Comparison of ENCODE assay signal across 36 cellular contexts in genomic region chr10:86630079-86630478, GRCh38. TPM values are rescaled to one million over a fixed set of nuclear protein-coding genes. Genes with fewer than 3 reads are reported as not detected.
DNase-seq lines count a peak whose midpoint lies in the region; ATAC-seq and TF ChIP-seq lines count a peak whose summit lies in the region.
"Had no signal": no experiment of that assay in that cellular context is flagged by ENCODE, and none has a peak within 500 bp of the region (broad histone marks: within the 10 kb centered on the region; RNA-seq: fewer than 3 reads in every experiment).

No MANE protein-coding gene starts in this region.

- H3K4me3 ChIP-seq in right atrium auricular region: no peak overlapping the region
- H3K4me3 ChIP-seq in fibroblast of the aortic adventitia (ENCODE audit: low read depth, low read length): no peak overlapping the region
- H3K4me3 ChIP-seq in left lung: no peak overlapping the region
- H3K4me3 ChIP-seq in esophagus squamous epithelium: no peak overlapping the region
- H3K4me3 ChIP-seq: GM12878, GM23338, mucosa of descending colon, Peyer's patch, smooth muscle cell had no signal

- peaks cover 13% of the 10 kb centered on the region; the same call in 1 of the 2 replicates for H3K27me3 Mint-ChIP-seq in HFFc6 (ENCODE audit: insufficient read depth)

- H3K27me3 ChIP-seq in right atrium auricular region: no peaks in the 10 kb centered on the region
- peaks cover 15 to 56% of the 10 kb centered on the region in 2 donors for H3K27me3 ChIP-seq in left lung
- H3K27me3 ChIP-seq in esophagus squamous epithelium: peaks cover 0 to 56% (median 0%) of the 10 kb centered on the region in 4 donors
- H3K27me3 ChIP-seq: Peyer's patch had no signal

- H3K36me3 ChIP-seq in right atrium auricular region (no peaks in the 10 kb centered on the region), left lung (no peaks in the 10 kb centered on the region), esophagus squamous epithelium (no peaks in the 10 kb centered on the region)
- H3K36me3 ChIP-seq: Peyer's patch had no signal

- intact Hi-C loops in Right ventricle myocardium inferior (cut with DNase I): loop anchor here (5.0 kb wide), 1 partner anchor 228 kb away; no protein-coding TSS in a partner anchor
- intact Hi-C loops in left lung (cut with DNase I): no loop called here
- intact Hi-C loops in esophagus squamous epithelium (cut with DNase I): no loop called here

- peaks cover 13% of the 10 kb centered on the region for H3K4me1 Mint-ChIP-seq in HFFc6 (ENCODE audit: low read depth)
- H3K4me1 Mint-ChIP-seq: B cell had no signal

- no peak for TF ChIP-seq POLR2A in esophagus squamous epithelium (IDR thresholded peaks at IDR 0.05)

- H3K9me3 ChIP-seq in right atrium auricular region: no peaks in the 10 kb centered on the region
- H3K9me3 ChIP-seq in left lung: no peaks in the 10 kb centered on the region
- no peaks in the 10 kb centered on the region for H3K9me3 ChIP-seq in esophagus squamous epithelium
- H3K9me3 ChIP-seq: mucosa of descending colon, Peyer's patch had no signal

- H3K9me3 Mint-ChIP-seq in HFFc6: no peaks in the 10 kb centered on the region
- H3K9me3 Mint-ChIP-seq: activated CD4-positive, alpha-beta T cell treated with anti-CD3 and anti-CD28 coated beads, Interleukin-2, amount 10 ng/mL, durations not matched to agents 7 days and 5 days; activated naive CD8-positive, alpha-beta T cell treated with anti-CD3 and anti-CD28 coated beads, Interleukin-2, amount 10 ng/mL, durations not matched to agents 7 days and 5 days; activated T-cell treated with anti-CD3 and anti-CD28 coated beads, Interleukin-2, amount 50 U/mL, for 24 hours; CD4-positive, alpha-beta memory T cell; central memory CD8-positive, alpha-beta T cell; GM23338; nephron progenitor cell; T-cell; WTC11 had no signal

- no peak overlapping the region for H3K27ac Mint-ChIP-seq in HFFc6
- H3K27ac Mint-ChIP-seq: activated CD4-positive, alpha-beta T cell treated with anti-CD3 and anti-CD28 coated beads, Interleukin-2, amount 10 ng/mL, durations not matched to agents 7 days and 5 days; activated naive CD8-positive, alpha-beta T cell treated with anti-CD3 and anti-CD28 coated beads, Interleukin-2, amount 10 ng/mL, durations not matched to agents 7 days and 5 days; activated T-cell treated with anti-CD3 and anti-CD28 coated beads, Interleukin-2, amount 50 U/mL, for 24 hours; B cell; CD4-positive, alpha-beta memory T cell; GM23338; nephron progenitor cell; T-cell; WTC11 had no signal

- H3K4me1 ChIP-seq in right atrium auricular region: peaks cover 0 to 18% of the 10 kb centered on the region in 2 donors
- H3K4me1 ChIP-seq in left lung: no peaks in the 10 kb centered on the region
- H3K4me1 ChIP-seq in esophagus squamous epithelium: peaks cover 7 to 21% (median 9%) of the 10 kb centered on the region in 3 donors

- TF ChIP-seq CTCF in right atrium auricular region (IDR thresholded peaks at IDR 0.05): no peak
- no peak for TF ChIP-seq CTCF in fibroblast of the aortic adventitia (IDR thresholded peaks at IDR 0.05; ENCODE audit: insufficient read depth, low read length)
- TF ChIP-seq CTCF in left lung (IDR thresholded peaks at IDR 0.05): no peak
- no peak for TF ChIP-seq CTCF in HFFc6 (IDR thresholded peaks at IDR 0.05)
- no peak for TF ChIP-seq CTCF in esophagus squamous epithelium (IDR thresholded peaks at IDR 0.05)

- H3K4me3 Mint-ChIP-seq in HFFc6: no peak overlapping the region
- H3K4me3 Mint-ChIP-seq: activated CD4-positive, alpha-beta T cell treated with anti-CD3 and anti-CD28 coated beads, Interleukin-2, amount 10 ng/mL, durations not matched to agents 7 days and 5 days; activated naive CD8-positive, alpha-beta T cell treated with anti-CD3 and anti-CD28 coated beads, Interleukin-2, amount 10 ng/mL, durations not matched to agents 7 days and 5 days; activated T-cell treated with anti-CD3 and anti-CD28 coated beads, Interleukin-2, amount 50 U/mL, for 24 hours; B cell; CD4-positive, alpha-beta memory T cell; central memory CD8-positive, alpha-beta T cell; GM23338; nephron progenitor cell; T-cell; WTC11 had no signal

- no peaks in the 10 kb centered on the region; the same call in 1 of the 2 replicates for H3K36me3 Mint-ChIP-seq in HFFc6 (ENCODE audit: low read depth)
- H3K36me3 Mint-ChIP-seq: activated naive CD8-positive, alpha-beta T cell treated with anti-CD3 and anti-CD28 coated beads, Interleukin-2, amount 10 ng/mL, durations not matched to agents 7 days and 5 days; CD4-positive, alpha-beta memory T cell; T-cell; WTC11 had no signal

- WGBS in esophagus squamous epithelium, 2 donors: 9 to 22% methylated on average over 2 of the region's 2 CpGs

- ATAC-seq in Right ventricle myocardium inferior (peak; percentile 73), left lung (peak; percentile 65)
- ATAC-seq: GM12878, GM23338, mucosa of descending colon, T-cell, WTC11 had no signal

- H3K27ac ChIP-seq in right atrium auricular region (peak overlapping the region in 1 of 2 donors; percentile 61), left lung (no peak overlapping the region), esophagus squamous epithelium (no peak overlapping the region)
- H3K27ac ChIP-seq: Peyer's patch had no signal

- no peak for DNase-seq in Right ventricle myocardium inferior (ENCODE audit: missing footprints)
- DNase-seq in right atrium auricular region (ENCODE audit: low spot score): no peak
- peak; percentile 52 for DNase-seq in fibroblast of the aortic adventitia (ENCODE audit: low read depth)
- no peak for DNase-seq in left lung
- no peak for DNase-seq in HFFc6
- DNase-seq in activated CD4-positive, alpha-beta T cell treated with anti-CD3 and anti-CD28 coated beads, Interleukin-2, amount 50 U/mL, for 1 hour: no peak
- no peak for DNase-seq in esophagus squamous epithelium (lab: John Stamatoyannopoulos, UW)
- DNase-seq: activated CD4-positive, alpha-beta T cell treated with anti-CD3 and anti-CD28 coated beads, Interleukin-2, amount 10 ng/mL, durations not matched to agents 7 days and 5 days; activated gamma-delta T cell; activated naive CD8-positive, alpha-beta T cell treated with anti-CD3 and anti-CD28 coated beads, Interleukin-2, amount 10 ng/mL, durations not matched to agents 7 days and 5 days; activated T-cell treated with anti-CD3 and anti-CD28 coated beads, Interleukin-2, amount 50 U/mL, for 24 hours; CD4-positive, alpha-beta memory T cell; Kasumi-1; mucosa of descending colon; NCI-H1417; NCI-H2029; NCI-H226; NCI-H69; nephron progenitor cell; Peyer's patch; retina; SIG-M5; stimulated activated naive CD4-positive, alpha-beta T cell treated with Interleukin-2 at 50 U/mL for 16 hours; T-cell had no signal

RNA-seq across cellular contexts. Expression of gene OPN4, which starts 24.3 kb away (rescaled TPM):
- 0.41 TPM for total RNA-seq in Right ventricle myocardium inferior
- under 1 TPM; 0.19 to 0.31 TPM for total RNA-seq in right atrium auricular region
- not detected in 2 replicates for total RNA-seq in fibroblast of the aortic adventitia (ENCODE audit: low replicate concordance)
- not detected for total RNA-seq in left lung
- not detected for total RNA-seq in HFFc6 (2021; fragmentation: NEBNext Ultra II Directional; extraction: Animal tissue kit (Norgen Biotek cat#: 25700))
- total RNA-seq in esophagus squamous epithelium: not detected
- total RNA-seq: activated CD4-positive, alpha-beta T cell treated with anti-CD3 and anti-CD28 coated beads, Interleukin-2, amount 10 ng/mL, durations not matched to agents 7 days and 5 days; activated naive CD8-positive, alpha-beta T cell treated with anti-CD3 and anti-CD28 coated beads, Interleukin-2, amount 10 ng/mL, durations not matched to agents 7 days and 5 days; astrocyte; B cell; CD4-positive, alpha-beta memory T cell; GM12878; GM23338; kidney epithelial cell; lung microvascular endothelial cell; osteocyte; Peyer's patch; smooth muscle cell; T-cell; temporal lobe; urinary bladder; WTC11 had no signal

RNA-seq across cellular contexts. Expression of gene LDB3, which starts 38.2 kb away (rescaled TPM):
- 1,478 TPM for total RNA-seq in Right ventricle myocardium inferior
- 100 to 1,000 TPM; 448 to 908 TPM for total RNA-seq in right atrium auricular region
- under 0.01 TPM in 1 of 2 replicates, not detected in the other for total RNA-seq in fibroblast of the aortic adventitia (ENCODE audit: low replicate concordance)
- 1 to 10 TPM; 1.5 to 2.7 TPM for total RNA-seq in left lung
- 1 to 10 TPM in 1 of 6 experiments, under 1 TPM in 5; 0.55 to 1.3 (median 0.66) TPM for total RNA-seq in HFFc6 (2021; fragmentation: NEBNext Ultra II Directional; extraction: Animal tissue kit (Norgen Biotek cat#: 25700))
- total RNA-seq in esophagus squamous epithelium: 1 to 10 TPM in 1 of 4 donors, under 1 TPM in 3; 0.09 to 3.4 (median 0.35) TPM
- total RNA-seq: activated naive CD8-positive, alpha-beta T cell treated with anti-CD3 and anti-CD28 coated beads, Interleukin-2, amount 10 ng/mL, durations not matched to agents 7 days and 5 days; lung microvascular endothelial cell had no signal

Comparison
In these comparisons a context has a peak if more than half of its experiments do, and no peak if none do; other contexts are left out.
1. RNA of gene LDB3, which starts 38.2 kb away (total RNA-seq): 1,478 TPM in Right ventricle myocardium inferior (single experiment) and 448 to 908 TPM in right atrium auricular region; 1.5 to 2.7 TPM in left lung, 0.55 to 1.3 TPM in HFFc6, 0.09 to 3.4 TPM in esophagus squamous epithelium and under 0.01 TPM in fibroblast of the aortic adventitia; every median in the first group is over 100 times any median in the second.